In genomic region chr14:20857630-20858261, GRCh38 we compare ENCODE assay signal across 1 cellular context.
TF ChIP-seq lines count a peak whose summit lies in the region.

No MANE protein-coding gene starts in this region.

TF ChIP-seq in H1, 55 proteins besides CTCF, POLR2A, EP300 and RAD21:
- TF ChIP-seq ATF2 (IDR thresholded peaks at IDR 0.05; ENCODE audit: low read length) (no peak), TAF7 (optimal IDR thresholded peaks at IDR 0.05; ENCODE audit: borderline replicate concordance, low read depth, low read length) (no peak), BRCA1 (IDR thresholded peaks at IDR 0.05; ENCODE audit: low read depth, low read length) (no peak), BACH1 (IDR thresholded peaks at IDR 0.05; ENCODE audit: low read length) (no peak), ZNF274 (IDR thresholded peaks at IDR 0.05; ENCODE audit: borderline replicate concordance, extremely low read depth, low read length) (no peak), KDM1A (IDR thresholded peaks at IDR 0.05; ENCODE audit: borderline replicate concordance, low read length) (no peak), SIX5 (IDR thresholded peaks at IDR 0.05; ENCODE audit: low read depth, low read length) (no peak), CHD2 (IDR thresholded peaks at IDR 0.05; ENCODE audit: low read length) (no peak), NRF1 (IDR thresholded peaks at IDR 0.05; ENCODE audit: low read depth, low read length) (no peak), YY1 (IDR thresholded peaks at IDR 0.05; ENCODE audit: low read depth, low read length) (no peak), SAP30 (IDR thresholded peaks at IDR 0.05; ENCODE audit: insufficient read depth, insufficient replicate concordance, low read length) (no peak)
